ENCODE assay signal across 15 cellular contexts in genomic region chr1:25563330-25564215, GRCh38. TPM values are rescaled to one million over a fixed set of nuclear protein-coding genes. Genes with fewer than 3 reads are reported as not detected.
DNase-seq lines count a peak whose midpoint lies in the region; ATAC-seq and TF ChIP-seq lines count a peak whose summit lies in the region.
"Had no signal": no experiment of that assay in that cellular context is flagged by ENCODE, and none has a peak within 500 bp of the region (broad histone marks: within the 10 kb centered on the region; RNA-seq: fewer than 3 reads in every experiment).

No MANE protein-coding gene starts in this region.

- H3K4me1 ChIP-seq in ascending aorta: peaks cover 18 to 39% of the 10 kb centered on the region in 2 donors

- H3K4me1 Mint-ChIP-seq in activated T-cell treated with anti-CD3 and anti-CD28 coated beads, Interleukin-2, amount 50 U/mL, for 4 hours (ENCODE audit: low read depth): peaks cover 92% of the 10 kb centered on the region
- peaks cover 89% of the 10 kb centered on the region for H3K4me1 Mint-ChIP-seq in activated naive CD8-positive, alpha-beta T cell treated with anti-CD3 and anti-CD28 coated beads for 36 hours

- H3K27me3 Mint-ChIP-seq in activated T-cell treated with anti-CD3 and anti-CD28 coated beads, Interleukin-2, amount 50 U/mL, for 4 hours (ENCODE audit: low read depth): no peaks in the 10 kb centered on the region
- no peaks in the 10 kb centered on the region for H3K27me3 Mint-ChIP-seq in activated naive CD8-positive, alpha-beta T cell treated with anti-CD3 and anti-CD28 coated beads for 36 hours
- H3K27me3 Mint-ChIP-seq: brain, progenitor cell of endocrine pancreas had no signal

- H3K9me3 Mint-ChIP-seq in activated T-cell treated with anti-CD3 and anti-CD28 coated beads, Interleukin-2, amount 50 U/mL, for 4 hours: no peaks in the 10 kb centered on the region
- H3K9me3 Mint-ChIP-seq in activated naive CD8-positive, alpha-beta T cell treated with anti-CD3 and anti-CD28 coated beads for 36 hours: no peaks in the 10 kb centered on the region

- no peaks in the 10 kb centered on the region for H3K9me3 ChIP-seq in ascending aorta
- H3K9me3 ChIP-seq: left lung had no signal

- no peak for TF ChIP-seq CTCF in ascending aorta (IDR thresholded peaks at IDR 0.05)

- peak overlapping the region; percentile 88 for H3K27ac Mint-ChIP-seq in activated naive CD8-positive, alpha-beta T cell treated with anti-CD3 and anti-CD28 coated beads for 36 hours
- H3K27ac Mint-ChIP-seq: progenitor cell of endocrine pancreas had no signal

- peak overlapping the region; percentile 97 for H3K27ac ChIP-seq in temporal lobe (ENCODE audit: low read depth, low read length)
- peak overlapping the region in 1 of 2 donors; percentile 64 for H3K27ac ChIP-seq in ascending aorta
- H3K27ac ChIP-seq: GM23248 had no signal

- H3K36me3 ChIP-seq in ascending aorta: peaks cover 16 to 59% of the 10 kb centered on the region in 2 donors

- intact Hi-C loops in ascending aorta (cut with DNase I): no loop called here

- peak overlapping the region; percentile 82 for H3K4me3 Mint-ChIP-seq in activated T-cell treated with anti-CD3 and anti-CD28 coated beads, Interleukin-2, amount 50 U/mL, for 4 hours
- H3K4me3 Mint-ChIP-seq in activated naive CD8-positive, alpha-beta T cell treated with anti-CD3 and anti-CD28 coated beads for 36 hours: peak overlapping the region; percentile 80
- H3K4me3 Mint-ChIP-seq: brain had no signal

- H3K36me3 Mint-ChIP-seq in activated T-cell treated with anti-CD3 and anti-CD28 coated beads, Interleukin-2, amount 50 U/mL, for 4 hours (ENCODE audit: insufficient read depth): peaks cover 4% of the 10 kb centered on the region
- H3K36me3 Mint-ChIP-seq in activated naive CD8-positive, alpha-beta T cell treated with anti-CD3 and anti-CD28 coated beads for 36 hours: peaks cover 15% of the 10 kb centered on the region
- H3K36me3 Mint-ChIP-seq: brain had no signal

- H3K27me3 ChIP-seq in ascending aorta: no peaks in the 10 kb centered on the region
- H3K27me3 ChIP-seq: left lung had no signal

- H3K4me3 ChIP-seq in ascending aorta: no peak overlapping the region
- H3K4me3 ChIP-seq: GM23248, left lung had no signal

- DNase-seq in activated T-cell treated with anti-CD3 and anti-CD28 coated beads, Interleukin-2, amount 50 U/mL, for 4 hours: no peak
- DNase-seq in activated T-cell treated with anti-CD3 and anti-CD28 coated beads for 4 hours (no peak), midbrain (lab: John Stamatoyannopoulos, UW) (peak; percentile 89), ascending aorta (ENCODE audit: low spot score in 2 of 2) (no peak)
- DNase-seq in activated naive CD8-positive, alpha-beta T cell treated with anti-CD3 and anti-CD28 coated beads for 36 hours: peak; percentile 53
- DNase-seq: GF-D8, GM23248, Kasumi-1, SHP77 treated with DMSO at 0.1 percent for 48 hours had no signal

- ATAC-seq in activated T-cell treated with anti-CD3 and anti-CD28 coated beads, Interleukin-2, amount 50 U/mL, for 4 hours: peak; percentile 58 to 65
- no peak for ATAC-seq in GM18858 (IDR thresholded peaks at IDR 0.05; ENCODE audit: unreplicated experiment)
- no peak for ATAC-seq in GM21717 (IDR thresholded peaks at IDR 0.05; ENCODE audit: unreplicated experiment)
- ATAC-seq: left lung had no signal

RNA-seq across cellular contexts. Expression of gene LDLRAP1, which starts 20.2 kb away (rescaled TPM):
- 10 to 100 TPM in 1 of 3 donors, 1 to 10 TPM in 2; 7.6 to 11.4 (median 9.2) TPM for total RNA-seq in activated T-cell treated with anti-CD3 and anti-CD28 coated beads, Interleukin-2, amount 50 U/mL, for 4 hours
- 10 to 100 TPM; 14.3 to 17.4 TPM for total RNA-seq in activated naive CD8-positive, alpha-beta T cell treated with anti-CD3 and anti-CD28 coated beads for 36 hours
- 0.98 TPM for total RNA-seq in temporal lobe
- total RNA-seq in ascending aorta: 75.4 TPM

RNA-seq across cellular contexts. Expression of gene MAN1C1, which starts 53.0 kb away (rescaled TPM):
- 1 to 10 TPM; 2.7 to 5.7 (median 3.1) TPM for total RNA-seq in activated T-cell treated with anti-CD3 and anti-CD28 coated beads, Interleukin-2, amount 50 U/mL, for 4 hours
- 1 to 10 TPM; 5.1 to 5.3 TPM for total RNA-seq in activated naive CD8-positive, alpha-beta T cell treated with anti-CD3 and anti-CD28 coated beads for 36 hours
- total RNA-seq in temporal lobe (6.9 TPM), ascending aorta (14.3 TPM)

Comparison
In these comparisons a context has a peak if more than half of its experiments do, and no peak if none do; other contexts are left out.
1. ATAC-seq: peak in activated T-cell treated with anti-CD3 and anti-CD28 coated beads, Interleukin-2, amount 50 U/mL, for 4 hours (2 of 2); none in GM18858 (single experiment) and GM21717 (single experiment).
2. DNase-seq: peak in activated naive CD8-positive, alpha-beta T cell treated with anti-CD3 and anti-CD28 coated beads for 36 hours (single experiment) and midbrain (single experiment); none in activated T-cell treated with anti-CD3 and anti-CD28 coated beads, Interleukin-2, amount 50 U/mL, for 4 hours (single experiment), activated T-cell treated with anti-CD3 and anti-CD28 coated beads for 4 hours (single experiment) and ascending aorta (0 of 2).